ENCODE assay signal across 20 cellular contexts in genomic region chr21:42321231-42321630, GRCh38. TPM values are rescaled to one million over a fixed set of nuclear protein-coding genes. Genes with fewer than 3 reads are reported as not detected.
"Had no signal": no experiment of that assay in that cellular context is flagged by ENCODE, and none has a peak within 500 bp of the region (broad histone marks: within the 10 kb centered on the region; RNA-seq: fewer than 3 reads in every experiment).

No MANE protein-coding gene starts in this region.

- H3K4me3 ChIP-seq: cardiac muscle cell had no signal

- DNase-seq: activated CD4-positive, alpha-beta T cell treated with anti-CD3 and anti-CD28 coated beads for 1 hour; activated CD4-positive, alpha-beta T cell treated with anti-CD3 and anti-CD28 coated beads, Interleukin-2, amount 10 ng/mL, durations not matched to agents 24 days and 14 days; activated CD4-positive, alpha-beta T cell treated with anti-CD3 and anti-CD28 coated beads, Interleukin-2, amount 50 U/mL, for 48 hours; activated gamma-delta T cell; activated naive CD4-positive, alpha-beta T cell treated with anti-CD3 and anti-CD28 coated beads for 36 hours; brain microvascular endothelial cell; IMR-90; Kasumi-1; KBM-7; NCI-H1048; NCI-H146; NCI-H187 treated with DMSO at 0.1 percent for 48 hours; NCI-H2081 treated with DMSO at 0.1 percent for 48 hours; NCI-H446; PC-3; SHP77 treated with DMSO at 0.1 percent for 48 hours had no signal

- H3K36me3 ChIP-seq: brain microvascular endothelial cell, cardiac muscle cell had no signal

- H3K27me3 ChIP-seq: cardiac muscle cell had no signal

- H3K27ac ChIP-seq: brain microvascular endothelial cell, cardiac muscle cell had no signal

RNA-seq across cellular contexts. Expression of gene TFF3, which starts 6.0 kb away (rescaled TPM):
- total RNA-seq: activated CD4-positive, alpha-beta T cell treated with anti-CD3 and anti-CD28 coated beads, Interleukin-2, amount 10 ng/mL, durations not matched to agents 24 days and 14 days; activated CD8-positive, alpha-beta memory T cell treated with anti-CD3 and anti-CD28 coated beads for 36 hours; activated naive CD4-positive, alpha-beta T cell treated with anti-CD3 and anti-CD28 coated beads for 36 hours; activated T-helper 1 cell treated with anti-CD3 and anti-CD28 coated beads, Interleukin-12 subunit alpha, Interleukin-12 subunit beta, Interleukin-2, Interleukin-4 antibody, amounts not matched to agents 30 ng/mL and 10 ng/mL and 1 ng/mL, durations not matched to agents 14 hours and 24 hours and 36 hours; cardiac muscle cell; IMR-90 had no signal

RNA-seq across cellular contexts. Expression of gene TFF2, which starts 29.6 kb away (rescaled TPM):
- total RNA-seq: activated CD4-positive, alpha-beta T cell treated with anti-CD3 and anti-CD28 coated beads, Interleukin-2, amount 10 ng/mL, durations not matched to agents 24 days and 14 days; activated CD8-positive, alpha-beta memory T cell treated with anti-CD3 and anti-CD28 coated beads for 36 hours; activated naive CD4-positive, alpha-beta T cell treated with anti-CD3 and anti-CD28 coated beads for 36 hours; activated T-helper 1 cell treated with anti-CD3 and anti-CD28 coated beads, Interleukin-12 subunit alpha, Interleukin-12 subunit beta, Interleukin-2, Interleukin-4 antibody, amounts not matched to agents 30 ng/mL and 10 ng/mL and 1 ng/mL, durations not matched to agents 14 hours and 24 hours and 36 hours; cardiac muscle cell; IMR-90; SK-MEL-5 had no signal

RNA-seq across cellular contexts. Expression of gene TFF1, which starts 45.1 kb away (rescaled TPM):
- total RNA-seq: activated CD4-positive, alpha-beta T cell treated with anti-CD3 and anti-CD28 coated beads, Interleukin-2, amount 10 ng/mL, durations not matched to agents 24 days and 14 days; activated CD8-positive, alpha-beta memory T cell treated with anti-CD3 and anti-CD28 coated beads for 36 hours; activated naive CD4-positive, alpha-beta T cell treated with anti-CD3 and anti-CD28 coated beads for 36 hours; activated T-helper 1 cell treated with anti-CD3 and anti-CD28 coated beads, Interleukin-12 subunit alpha, Interleukin-12 subunit beta, Interleukin-2, Interleukin-4 antibody, amounts not matched to agents 30 ng/mL and 10 ng/mL and 1 ng/mL, durations not matched to agents 14 hours and 24 hours and 36 hours; cardiac muscle cell; IMR-90; SK-MEL-5 had no signal
